ENCODE assay signal across 12 cellular contexts in genomic region chr4:188008377-188008776, GRCh38. TPM values are rescaled to one million over a fixed set of nuclear protein-coding genes. Genes with fewer than 3 reads are reported as not detected.
DNase-seq lines count a peak whose midpoint lies in the region; ATAC-seq and TF ChIP-seq lines count a peak whose summit lies in the region.
"Had no signal": no experiment of that assay in that cellular context is flagged by ENCODE, and none has a peak within 500 bp of the region (broad histone marks: within the 10 kb centered on the region; RNA-seq: fewer than 3 reads in every experiment).

No MANE protein-coding gene starts in this region.

- intact Hi-C loops in OCI-LY7 (cut with micrococcal nuclease; ENCODE audit: unreplicated experiment) (no loop called here), lower leg skin (cut with DNase I; ENCODE audit: low total_unique reads) (no loop called here)

- DNase-seq in A172 (ENCODE audit: low spot score), result peak; percentile 91
- DNase-seq in GM04503 (ENCODE audit: low read depth), result peak; percentile 6
- DNase-seq in dermis blood vessel endothelial cell, result peak; percentile 42
- no peak for DNase-seq in OCI-LY7 (ENCODE audit: low spot score)
- no peak for DNase-seq in lower leg skin (ENCODE audit: low spot score in 2 of 2)
- DNase-seq: activated naive CD4-positive, alpha-beta T cell treated with anti-CD3 and anti-CD28 coated beads, Interleukin-2, amount 50 U/mL, for 16 hours; immature natural killer cell; NCI-H187 treated with DMSO at 0.1 percent for 48 hours had no signal

- no peaks in the 10 kb centered on the region for H3K4me1 ChIP-seq in OCI-LY7 (ENCODE audit: insufficient read depth, low read length, poor library complexity, severe bottlenecking)

- H3K4me3 ChIP-seq in OCI-LY7 (ENCODE audit: low read depth, low read length, poor library complexity, severe bottlenecking) (no peak overlapping the region), lower leg skin (ENCODE audit: low read depth, poor library complexity, severe bottlenecking) (no peak overlapping the region)

- H2AFZ ChIP-seq in OCI-LY7 (ENCODE audit: low read length), result no peak overlapping the region

- no peaks in the 10 kb centered on the region for H3K9me3 ChIP-seq in OCI-LY7 (ENCODE audit: low read length)

- POLR2A ChIA-PET in OCI-LY7 (lab: Charles Lee), result no interaction called here

- no peaks in the 10 kb centered on the region for H4K20me1 ChIP-seq in OCI-LY7 (ENCODE audit: insufficient read depth, low read length)

- CTCF ChIA-PET in OCI-LY7 (lab: Charles Lee; ENCODE audit: unreplicated experiment), result no interaction called here

- H3K36me3 ChIP-seq in OCI-LY7 (ENCODE audit: insufficient read depth, low read length), result no peaks in the 10 kb centered on the region

- ATAC-seq in GM18907 (IDR thresholded peaks at IDR 0.05; ENCODE audit: unreplicated experiment), result no peak
- ATAC-seq in HG03025 (IDR thresholded peaks at IDR 0.05; ENCODE audit: low FRiP score, unreplicated experiment), result no peak

- WGBS in lower leg skin, 2 donors, result 51 to 57% methylated on average over 8 of the region's 8 CpGs

- no peaks in the 10 kb centered on the region for H3K79me2 ChIP-seq in OCI-LY7 (ENCODE audit: insufficient read depth, low read depth, low read length)

- no peak for TF ChIP-seq POLR2A in lower leg skin (IDR thresholded peaks at IDR 0.05)

- no peak overlapping the region for H3K27ac ChIP-seq in OCI-LY7 (ENCODE audit: low read depth, low read length, poor library complexity, severe bottlenecking)
- H3K27ac ChIP-seq: C4-2B had no signal

- no peak for TF ChIP-seq CTCF in OCI-LY7 (conservative IDR thresholded peaks at IDR 0.05; ENCODE audit: low read length)
- TF ChIP-seq CTCF in lower leg skin (IDR thresholded peaks at IDR 0.05), result no peak

- no peaks in the 10 kb centered on the region for H3K9me2 ChIP-seq in OCI-LY7 (ENCODE audit: insufficient read depth, low read length)

- no peak overlapping the region for H3K4me2 ChIP-seq in OCI-LY7 (ENCODE audit: low read length)

- no TSS peak for BruUV-seq in OCI-LY7 (replicated peaks; lab: Mats Ljungman, UMichigan)

TF ChIP-seq in PFSK-1, 5 proteins besides CTCF, POLR2A, EP300 and RAD21:
- 0 out of 2 replicates have a peak, but pooled peaks have one; percentile 68 for TF ChIP-seq SIN3A (IDR thresholded peaks at IDR 0.05; ENCODE audit: borderline replicate concordance, insufficient read depth, low read length)
- peak; percentile 55; the same call in 1 of the 2 replicates for TF ChIP-seq POLR2AphosphoS5 (IDR thresholded peaks at IDR 0.05; ENCODE audit: low read depth, low read length)
- TF ChIP-seq REST (IDR thresholded peaks at IDR 0.05; ENCODE audit: insufficient read depth in 1 of 2, low read depth in 2 of 2, low read length in 2 of 2), result peak in 1 of 2 experiments; percentile 63; a peak in 1 of 4 replicates
- no peak for TF ChIP-seq FOXP2 (optimal IDR thresholded peaks at IDR 0.05; ENCODE audit: borderline replicate concordance, extremely low read depth, extremely low read length, insufficient read depth)
- TF ChIP-seq TAF1 (IDR thresholded peaks at IDR 0.05; ENCODE audit: borderline replicate concordance, insufficient read depth, low read length), result no peak

RNA-seq across cellular contexts. Expression of gene ZFP42, which starts 12.8 kb away (rescaled TPM):
- 0.03 TPM in 1 of 2 replicates, not detected in the other for total RNA-seq in A172 (2014; rRNA removed; shearing (Covaris generic))
- not detected for polyA plus RNA-seq in PFSK-1 (2012; ENCODE audit: insufficient read length, low read depth)
- total RNA-seq in dermis blood vessel endothelial cell, result 0.34 TPM in 1 of 2 replicates, not detected in the other
- total RNA-seq in OCI-LY7 (2014; rRNA removed; shearing (Covaris generic)), result not detected in 2 replicates
- total RNA-seq in OCI-LY7 (2022), result not detected in 2 replicates
- not detected for total RNA-seq in lower leg skin
- polyA plus RNA-seq: immature natural killer cell had no signal

Comparison
In these comparisons a context has a peak if more than half of its experiments do, and no peak if none do; other contexts are left out.
1. DNase-seq: peak in A172 (single experiment), GM04503 (single experiment) and dermis blood vessel endothelial cell (single experiment); none in OCI-LY7 (single experiment) and lower leg skin (0 of 2).